ENCODE assay signal across 18 cellular contexts in the genomic region with DNA sequence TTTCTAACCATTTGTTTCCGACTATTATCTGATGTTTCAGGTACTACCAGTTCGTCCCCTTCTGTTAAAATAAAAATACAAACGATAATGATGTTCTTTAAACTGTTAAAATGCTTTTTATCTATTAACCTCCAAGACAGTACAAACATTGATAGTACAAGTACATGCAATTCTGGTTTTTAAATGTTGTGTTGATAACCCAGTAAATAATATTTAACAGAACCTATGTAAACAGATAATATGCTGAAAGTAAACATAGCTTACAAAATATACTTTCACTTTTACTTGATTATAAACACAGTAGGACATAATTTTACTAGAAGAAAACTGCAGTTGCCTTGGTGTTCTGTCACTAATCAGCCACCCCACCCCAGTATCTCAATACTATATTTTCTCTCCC.
DNase-seq lines count a peak whose midpoint lies in the region; ATAC-seq, FAIRE-seq and TF ChIP-seq lines count a peak whose summit lies in the region.
"Had no signal": no experiment of that assay in that cellular context is flagged by ENCODE, and none has a peak within 500 bp of the region (broad histone marks: within the 10 kb centered on the region; RNA-seq: fewer than 3 reads in every experiment).

No MANE protein-coding gene starts in this region.

- no TSS peak for BruUV-seq in HepG2 (replicated peaks; lab: Mats Ljungman, UMichigan)

- H3K36me3 ChIP-seq in right lobe of liver (no peaks in the 10 kb centered on the region), HepG2 (replicated peaks in 1 of 2; ENCODE audit: control insufficient read depth in 1 of 2, insufficient read depth in 2 of 2, low read length in 2 of 2) (peaks cover 0 to 1% of the 10 kb centered on the region in 2 experiments; a peak in 1 of 5 replicates), body of pancreas (replicated peaks in 1 of 2; ENCODE audit: insufficient read depth in 1 of 2, low read depth in 2 of 2) (no peaks in the 10 kb centered on the region)

- H3K4me2 ChIP-seq in HepG2 (ENCODE audit: low read depth, low read length) = no peak overlapping the region
- H3K4me2 ChIP-seq: BLaER1 had no signal

- ATAC-seq in right lobe of liver (peak; percentile 47 to 56 (median 52)), HepG2 (no peak), body of pancreas (peak; percentile 45), memory B cell (ENCODE audit: low read depth) (no peak), GM21576 (IDR thresholded peaks at IDR 0.05; ENCODE audit: unreplicated experiment) (no peak), HG02973 (IDR thresholded peaks at IDR 0.05; ENCODE audit: unreplicated experiment) (no peak), HG02840 (IDR thresholded peaks at IDR 0.05; ENCODE audit: low FRiP score, unreplicated experiment) (no peak)

- DNase-seq in right lobe of liver (no peak), HepG2 (ENCODE audit: low spot score) (no peak), body of pancreas (no peak), memory B cell (ENCODE audit: low spot score in 2 of 2) (no peak)
- DNase-seq: 8988T; CD4-positive, alpha-beta memory T cell; DMS153; DMS79 treated with DMSO at 0.1 percent for 48 hours; GF-D8; H9 had no signal

- H3K4me1 ChIP-seq in right lobe of liver = peaks cover 0 to 13% (median 0%) of the 10 kb centered on the region in 4 donors
- peaks cover 10% of the 10 kb centered on the region; the same call in 1 of the 2 replicates for H3K4me1 ChIP-seq in HepG2 (ENCODE audit: insufficient read depth, low read length)
- H3K4me1 ChIP-seq in body of pancreas = peaks cover 31% of the 10 kb centered on the region
- H3K4me1 ChIP-seq: BLaER1 had no signal

- TF ChIP-seq RAD21 in HepG2 (CRISPR knock-in tag; IDR thresholded peaks at IDR 0.05) = no peak

- H3K27ac ChIP-seq in right lobe of liver = no peak overlapping the region
- H3K27ac ChIP-seq in HepG2 (ENCODE audit: extremely low read length, insufficient read depth, low read length) = no peak overlapping the region
- H3K27ac ChIP-seq in body of pancreas = peak overlapping the region in 2 of 4 donors; percentile 13 to 33
- H3K27ac ChIP-seq: BLaER1 had no signal

- H3K9ac ChIP-seq in HepG2 (ENCODE audit: insufficient read depth, low read depth, low read length) = no peak overlapping the region
- H3K9ac ChIP-seq: BLaER1 had no signal

- no peak for FAIRE-seq in HepG2 (lab: Jason Lieb, UNC)
- FAIRE-seq: H1, HTR-8/SVneo had no signal

- TF ChIP-seq EP300 in HepG2 (IDR thresholded peaks at IDR 0.05; ENCODE audit: low read depth in 2 of 2, low read length in 2 of 2) (no peak), HepG2 (CRISPR knock-in tag; IDR thresholded peaks at IDR 0.05; ENCODE audit: borderline replicate concordance) (no peak)

- H3K27me3 Mint-ChIP-seq in memory B cell = peaks cover 4% of the 10 kb centered on the region
- H3K27me3 Mint-ChIP-seq: IgD-negative memory B cell had no signal

- no peaks in the 10 kb centered on the region for H3K79me2 ChIP-seq in HepG2 (ENCODE audit: insufficient read depth, low read length)

- in situ Hi-C loops in HepG2 (cut with HindIII; ENCODE audit: extremely low pct_ligation_motif_present, low pct_unique_long_range_greater_than_20kb) = no loop called here

- no peak overlapping the region for H3K4me3 Mint-ChIP-seq in memory B cell
- H3K4me3 Mint-ChIP-seq: CD14-positive monocyte; CD4-positive, alpha-beta memory T cell; H9; IgD-negative memory B cell had no signal

- H3K27me3 ChIP-seq in right lobe of liver (no peaks in the 10 kb centered on the region), HepG2 (ENCODE audit: control insufficient read depth in 1 of 2, insufficient read depth in 2 of 2, low read length in 2 of 2) (no peaks in the 10 kb centered on the region), body of pancreas (no peaks in the 10 kb centered on the region)
- H3K27me3 ChIP-seq: BLaER1 had no signal

- no peak for TF ChIP-seq POLR2A in right lobe of liver (IDR thresholded peaks at IDR 0.05)
- TF ChIP-seq POLR2A in HepG2 (IDR thresholded peaks at IDR 0.05; ENCODE audit: insufficient read depth in 1 of 2, low read depth in 2 of 2, low read length in 2 of 2) = no peak
- TF ChIP-seq POLR2A in body of pancreas (IDR thresholded peaks at IDR 0.05) = no peak

- no peaks in the 10 kb centered on the region for H3K9me3 ChIP-seq in right lobe of liver
- H3K9me3 ChIP-seq in HepG2 (ENCODE audit: low read length) = no peaks in the 10 kb centered on the region
- no peaks in the 10 kb centered on the region for H3K9me3 ChIP-seq in body of pancreas

- H4K20me1 ChIP-seq in HepG2 (ENCODE audit: insufficient read depth, low read length) = no peaks in the 10 kb centered on the region
- H4K20me1 ChIP-seq: BLaER1 had no signal

- POLR2A ChIA-PET in HepG2 (lab: Yijun Ruan, JAX) = no interaction called here

- 49% methylated on average over 3 of the region's 3 CpGs for WGBS in right lobe of liver (ENCODE audit: insufficient coverage, low coverage, low lambda C conversion rate, missing lambda C conversion rate)
- 88% methylated on average over 3 of the region's 3 CpGs for WGBS in HepG2 (ENCODE audit: low lambda C conversion rate)
- WGBS in body of pancreas, 2 donors = 13 to 15% methylated on average over 3 of the region's 3 CpGs

- H3K4me3 ChIP-seq in right lobe of liver (peak overlapping the region in 2 of 3 donors; percentile 8 to 17), HepG2 (replicated peaks in 1 of 3; ENCODE audit: insufficient read depth in 1 of 3, low read depth in 2 of 3, low read length in 3 of 3) (no peak overlapping the region), body of pancreas (no peak overlapping the region)
- H3K4me3 ChIP-seq: BLaER1 had no signal

- H3K4me1 Mint-ChIP-seq in memory B cell = no peaks in the 10 kb centered on the region
- H3K4me1 Mint-ChIP-seq: CD14-positive monocyte; CD4-positive, alpha-beta memory T cell; H9; IgD-negative memory B cell had no signal

- peak overlapping the region; percentile 47 for H3K27ac Mint-ChIP-seq in memory B cell
- H3K27ac Mint-ChIP-seq: CD14-positive monocyte; CD4-positive, alpha-beta memory T cell; H9; IgD-negative memory B cell had no signal

- peaks cover 6% of the 10 kb centered on the region for H3K9me3 Mint-ChIP-seq in memory B cell

- TF ChIP-seq CTCF in right lobe of liver (IDR thresholded peaks at IDR 0.05) = no peak
- no peak for TF ChIP-seq CTCF in HepG2 (CRISPR knock-in tag; IDR thresholded peaks at IDR 0.05)
- no peak for TF ChIP-seq CTCF in body of pancreas (IDR thresholded peaks at IDR 0.05)

- H2AFZ ChIP-seq in HepG2 (ENCODE audit: low read length) = no peak overlapping the region

- no peaks in the 10 kb centered on the region for H3K36me3 Mint-ChIP-seq in memory B cell
- H3K36me3 Mint-ChIP-seq: CD14-positive monocyte; CD4-positive, alpha-beta memory T cell; IgD-negative memory B cell had no signal

- intact Hi-C loops in right lobe of liver (cut with DNase I) (no loop called here), HepG2 (cut with micrococcal nuclease; ENCODE audit: unreplicated experiment) (no loop called here), body of pancreas (cut with DNase I) (no loop called here)

- CTCF ChIA-PET in HepG2 (lab: Yijun Ruan, JAX; ENCODE audit: low intra/inter-chr PET ratio, low total read pairs) = no interaction called here

TF ChIP-seq in HepG2, 621 proteins besides CTCF, POLR2A, EP300 and RAD21 (continues in another document):
- TF ChIP-seq, protein P1, sequence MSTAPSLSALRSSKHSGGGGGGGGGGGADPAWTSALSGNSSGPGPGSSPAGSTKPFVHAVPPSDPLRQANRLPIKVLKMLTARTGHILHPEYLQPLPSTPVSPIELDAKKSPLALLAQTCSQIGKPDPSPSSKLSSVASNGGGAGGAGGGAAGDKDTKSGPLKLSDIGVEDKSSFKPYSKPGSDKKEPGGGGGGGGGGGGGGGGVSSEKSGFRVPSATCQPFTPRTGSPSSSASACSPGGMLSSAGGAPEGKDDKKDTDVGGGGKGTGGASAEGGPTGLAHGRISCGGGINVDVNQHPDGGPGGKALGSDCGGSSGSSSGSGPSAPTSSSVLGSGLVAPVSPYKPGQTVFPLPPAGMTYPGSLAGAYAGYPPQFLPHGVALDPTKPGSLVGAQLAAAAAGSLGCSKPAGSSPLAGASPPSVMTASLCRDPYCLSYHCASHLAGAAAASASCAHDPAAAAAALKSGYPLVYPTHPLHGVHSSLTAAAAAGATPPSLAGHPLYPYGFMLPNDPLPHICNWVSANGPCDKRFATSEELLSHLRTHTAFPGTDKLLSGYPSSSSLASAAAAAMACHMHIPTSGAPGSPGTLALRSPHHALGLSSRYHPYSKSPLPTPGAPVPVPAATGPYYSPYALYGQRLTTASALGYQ (CRISPR knock-in tag; IDR thresholded peaks at IDR 0.05) = no peak
- TF ChIP-seq, protein P2, sequence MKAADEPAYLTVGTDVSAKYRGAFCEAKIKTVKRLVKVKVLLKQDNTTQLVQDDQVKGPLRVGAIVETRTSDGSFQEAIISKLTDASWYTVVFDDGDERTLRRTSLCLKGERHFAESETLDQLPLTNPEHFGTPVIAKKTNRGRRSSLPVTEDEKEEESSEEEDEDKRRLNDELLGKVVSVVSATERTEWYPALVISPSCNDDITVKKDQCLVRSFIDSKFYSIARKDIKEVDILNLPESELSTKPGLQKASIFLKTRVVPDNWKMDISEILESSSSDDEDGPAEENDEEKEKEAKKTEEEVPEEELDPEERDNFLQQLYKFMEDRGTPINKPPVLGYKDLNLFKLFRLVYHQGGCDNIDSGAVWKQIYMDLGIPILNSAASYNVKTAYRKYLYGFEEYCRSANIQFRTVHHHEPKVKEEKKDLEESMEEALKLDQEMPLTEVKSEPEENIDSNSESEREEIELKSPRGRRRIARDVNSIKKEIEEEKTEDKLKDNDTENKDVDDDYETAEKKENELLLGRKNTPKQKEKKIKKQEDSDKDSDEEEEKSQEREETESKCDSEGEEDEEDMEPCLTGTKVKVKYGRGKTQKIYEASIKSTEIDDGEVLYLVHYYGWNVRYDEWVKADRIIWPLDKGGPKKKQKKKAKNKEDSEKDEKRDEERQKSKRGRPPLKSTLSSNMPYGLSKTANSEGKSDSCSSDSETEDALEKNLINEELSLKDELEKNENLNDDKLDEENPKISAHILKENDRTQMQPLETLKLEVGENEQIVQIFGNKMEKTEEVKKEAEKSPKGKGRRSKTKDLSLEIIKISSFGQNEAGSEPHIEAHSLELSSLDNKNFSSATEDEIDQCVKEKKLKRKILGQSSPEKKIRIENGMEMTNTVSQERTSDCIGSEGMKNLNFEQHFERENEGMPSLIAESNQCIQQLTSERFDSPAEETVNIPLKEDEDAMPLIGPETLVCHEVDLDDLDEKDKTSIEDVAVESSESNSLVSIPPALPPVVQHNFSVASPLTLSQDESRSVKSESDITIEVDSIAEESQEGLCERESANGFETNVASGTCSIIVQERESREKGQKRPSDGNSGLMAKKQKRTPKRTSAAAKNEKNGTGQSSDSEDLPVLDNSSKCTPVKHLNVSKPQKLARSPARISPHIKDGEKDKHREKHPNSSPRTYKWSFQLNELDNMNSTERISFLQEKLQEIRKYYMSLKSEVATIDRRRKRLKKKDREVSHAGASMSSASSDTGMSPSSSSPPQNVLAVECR (CRISPR knock-in tag; IDR thresholded peaks at IDR 0.05; ENCODE audit: borderline replicate concordance) = no peak
- TF ChIP-seq ARNT (IDR thresholded peaks at IDR 0.05) = no peak

Comparison
In these comparisons a context has a peak if more than half of its experiments do, and no peak if none do; other contexts are left out.
1. ATAC-seq: peak in right lobe of liver (4 of 4) and body of pancreas (single experiment); none in HepG2 (single experiment), memory B cell (single experiment), GM21576 (single experiment), HG02973 (single experiment) and HG02840 (single experiment).
2. H3K4me3 ChIP-seq: peak in right lobe of liver (2 of 3); none in HepG2 (0 of 3) and body of pancreas (0 of 2).